ENCODE assay signal across 2 cellular contexts in the genomic region with DNA sequence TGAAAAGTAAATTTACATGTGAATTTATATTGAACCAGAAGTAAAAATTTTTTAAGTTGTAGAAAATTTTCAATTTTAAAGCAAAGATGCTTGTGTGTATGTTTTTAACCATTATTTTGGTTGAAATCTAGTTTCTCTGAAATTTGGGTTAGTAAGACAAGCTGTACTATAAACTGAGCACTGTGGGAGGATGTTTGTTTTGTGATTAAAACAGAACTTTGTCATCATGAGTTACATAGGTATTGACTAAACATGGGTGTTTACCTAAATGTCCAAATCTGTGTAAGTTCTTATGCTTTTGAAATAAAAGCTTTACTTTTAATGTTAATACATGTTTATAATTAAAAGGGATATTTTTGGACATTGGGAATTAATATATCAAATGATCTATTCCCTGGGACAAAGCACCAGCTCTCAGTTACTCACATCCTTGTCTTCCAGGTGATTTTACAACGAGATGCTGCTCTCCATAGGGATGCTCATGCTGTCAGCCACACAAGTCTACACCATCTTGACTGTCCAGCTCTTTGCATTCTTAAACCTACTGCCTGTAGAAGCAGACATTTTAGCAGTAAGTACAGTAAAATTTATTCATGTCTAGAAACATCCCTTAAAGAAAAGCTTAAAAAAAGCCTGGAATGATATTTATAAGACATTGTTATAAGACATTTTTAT.
TF ChIP-seq lines count a peak whose summit lies in the region.

No MANE protein-coding gene starts in this region.

TF ChIP-seq in IMR-90, 13 proteins besides CTCF, POLR2A, EP300 and RAD21 (continued from another document):
- TF ChIP-seq, protein P1, sequence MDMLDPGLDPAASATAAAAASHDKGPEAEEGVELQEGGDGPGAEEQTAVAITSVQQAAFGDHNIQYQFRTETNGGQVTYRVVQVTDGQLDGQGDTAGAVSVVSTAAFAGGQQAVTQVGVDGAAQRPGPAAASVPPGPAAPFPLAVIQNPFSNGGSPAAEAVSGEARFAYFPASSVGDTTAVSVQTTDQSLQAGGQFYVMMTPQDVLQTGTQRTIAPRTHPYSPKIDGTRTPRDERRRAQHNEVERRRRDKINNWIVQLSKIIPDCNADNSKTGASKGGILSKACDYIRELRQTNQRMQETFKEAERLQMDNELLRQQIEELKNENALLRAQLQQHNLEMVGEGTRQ (IDR thresholded peaks at IDR 0.05; ENCODE audit: low read depth, low read length) = no peak
- TF ChIP-seq RFX5 (IDR thresholded peaks at IDR 0.05; ENCODE audit: low read depth, low read length) (no peak), MXI1 (IDR thresholded peaks at IDR 0.05; ENCODE audit: borderline replicate concordance, low read depth, low read length) (no peak), NFE2L2 (IDR thresholded peaks at IDR 0.05; ENCODE audit: low read depth, low read length) (no peak), CEBPB (IDR thresholded peaks at IDR 0.05; ENCODE audit: low read depth, low read length) (no peak)

TF ChIP-seq in WTC11, 78 proteins besides CTCF, POLR2A, EP300 and RAD21 (continued from another document):
- TF ChIP-seq, protein P2, sequence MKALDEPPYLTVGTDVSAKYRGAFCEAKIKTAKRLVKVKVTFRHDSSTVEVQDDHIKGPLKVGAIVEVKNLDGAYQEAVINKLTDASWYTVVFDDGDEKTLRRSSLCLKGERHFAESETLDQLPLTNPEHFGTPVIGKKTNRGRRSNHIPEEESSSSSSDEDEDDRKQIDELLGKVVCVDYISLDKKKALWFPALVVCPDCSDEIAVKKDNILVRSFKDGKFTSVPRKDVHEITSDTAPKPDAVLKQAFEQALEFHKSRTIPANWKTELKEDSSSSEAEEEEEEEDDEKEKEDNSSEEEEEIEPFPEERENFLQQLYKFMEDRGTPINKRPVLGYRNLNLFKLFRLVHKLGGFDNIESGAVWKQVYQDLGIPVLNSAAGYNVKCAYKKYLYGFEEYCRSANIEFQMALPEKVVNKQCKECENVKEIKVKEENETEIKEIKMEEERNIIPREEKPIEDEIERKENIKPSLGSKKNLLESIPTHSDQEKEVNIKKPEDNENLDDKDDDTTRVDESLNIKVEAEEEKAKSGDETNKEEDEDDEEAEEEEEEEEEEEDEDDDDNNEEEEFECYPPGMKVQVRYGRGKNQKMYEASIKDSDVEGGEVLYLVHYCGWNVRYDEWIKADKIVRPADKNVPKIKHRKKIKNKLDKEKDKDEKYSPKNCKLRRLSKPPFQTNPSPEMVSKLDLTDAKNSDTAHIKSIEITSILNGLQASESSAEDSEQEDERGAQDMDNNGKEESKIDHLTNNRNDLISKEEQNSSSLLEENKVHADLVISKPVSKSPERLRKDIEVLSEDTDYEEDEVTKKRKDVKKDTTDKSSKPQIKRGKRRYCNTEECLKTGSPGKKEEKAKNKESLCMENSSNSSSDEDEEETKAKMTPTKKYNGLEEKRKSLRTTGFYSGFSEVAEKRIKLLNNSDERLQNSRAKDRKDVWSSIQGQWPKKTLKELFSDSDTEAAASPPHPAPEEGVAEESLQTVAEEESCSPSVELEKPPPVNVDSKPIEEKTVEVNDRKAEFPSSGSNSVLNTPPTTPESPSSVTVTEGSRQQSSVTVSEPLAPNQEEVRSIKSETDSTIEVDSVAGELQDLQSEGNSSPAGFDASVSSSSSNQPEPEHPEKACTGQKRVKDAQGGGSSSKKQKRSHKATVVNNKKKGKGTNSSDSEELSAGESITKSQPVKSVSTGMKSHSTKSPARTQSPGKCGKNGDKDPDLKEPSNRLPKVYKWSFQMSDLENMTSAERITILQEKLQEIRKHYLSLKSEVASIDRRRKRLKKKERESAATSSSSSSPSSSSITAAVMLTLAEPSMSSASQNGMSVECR (CRISPR knock-in tag; IDR thresholded peaks at IDR 0.05; ENCODE audit: borderline replicate concordance) = no peak
TF ChIP-seq in WTC11: peak in this region for 0.
